In the genomic region with DNA sequence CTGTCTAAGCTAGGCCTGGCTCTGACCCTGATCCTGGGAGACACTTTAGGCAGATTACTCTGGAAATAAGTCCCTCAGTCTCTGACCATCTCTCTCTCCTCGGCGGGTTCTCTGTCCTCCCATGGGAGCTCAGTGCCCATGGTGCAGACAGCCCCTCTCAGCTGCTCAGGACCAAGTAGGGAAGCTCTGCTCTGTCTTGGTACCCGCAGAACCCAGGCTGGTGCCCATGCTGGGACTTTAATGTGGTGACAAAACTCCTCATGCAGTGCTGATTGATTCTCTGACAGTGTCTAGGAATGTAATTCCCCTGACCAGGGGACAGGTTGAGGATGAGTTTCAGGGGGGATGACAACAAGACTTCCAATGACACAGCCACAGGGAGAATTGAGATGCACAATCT, we compare ENCODE assay signal across 38 cellular contexts. TPM values are rescaled to one million over a fixed set of nuclear protein-coding genes. Genes with fewer than 3 reads are reported as not detected.
"Had no signal": no experiment of that assay in that cellular context is flagged by ENCODE, and none has a peak within 500 bp of the region (broad histone marks: within the 10 kb centered on the region; RNA-seq: fewer than 3 reads in every experiment).

No MANE protein-coding gene starts in this region.

- H3K4me3 Mint-ChIP-seq: activated CD4-positive, alpha-beta T cell treated with anti-CD3 and anti-CD28 coated beads, Interleukin-2, amount 10 ng/mL, durations not matched to agents 24 days and 14 days; activated CD8-positive, alpha-beta T cell treated with anti-CD3 and anti-CD28 coated beads for 36 hours; activated naive CD8-positive, alpha-beta T cell treated with anti-CD3 and anti-CD28 coated beads for 36 hours; activated T-cell treated with anti-CD3 and anti-CD28 coated beads, Interleukin-2, amount 50 U/mL, for 72 hours; activated T-helper 17 cell treated with anti-CD3 and anti-CD28 coated beads, Interleukin-2, amount 50 U/mL, for 72 hours had no signal

- H3K27ac Mint-ChIP-seq: activated CD4-positive, alpha-beta T cell treated with anti-CD3 and anti-CD28 coated beads, Interleukin-2, amount 10 ng/mL, durations not matched to agents 24 days and 14 days; activated CD8-positive, alpha-beta T cell treated with anti-CD3 and anti-CD28 coated beads for 36 hours; activated naive CD8-positive, alpha-beta T cell treated with anti-CD3 and anti-CD28 coated beads for 36 hours; activated T-cell treated with anti-CD3 and anti-CD28 coated beads, Interleukin-2, amount 50 U/mL, for 72 hours; activated T-helper 17 cell treated with anti-CD3 and anti-CD28 coated beads, Interleukin-2, amount 50 U/mL, for 72 hours had no signal

- H3K27me3 Mint-ChIP-seq: activated T-helper 17 cell treated with anti-CD3 and anti-CD28 coated beads, Interleukin-2, amount 50 U/mL, for 72 hours had no signal

- H3K27ac ChIP-seq: brain microvascular endothelial cell, PC-9, RWPE1 had no signal

- H2AFZ ChIP-seq: PC-9 had no signal

- H3K4me2 ChIP-seq: PC-9 had no signal

- ATAC-seq: activated CD8-positive, alpha-beta T cell treated with anti-CD3 and anti-CD28 coated beads for 36 hours; activated T-cell treated with anti-CD3 and anti-CD28 coated beads, Interleukin-2, amount 50 U/mL, for 72 hours; activated T-helper 17 cell treated with anti-CD3 and anti-CD28 coated beads, Interleukin-2, amount 50 U/mL, for 72 hours; Right ventricle myocardium inferior; SK-N-SH treated with all-trans-retinoic acid at 6 μM for 48 hours had no signal

- FAIRE-seq: RCC 7860 had no signal

- H3K9me3 Mint-ChIP-seq: activated CD4-positive, alpha-beta T cell treated with anti-CD3 and anti-CD28 coated beads, Interleukin-2, amount 10 ng/mL, durations not matched to agents 24 days and 14 days; activated CD8-positive, alpha-beta T cell treated with anti-CD3 and anti-CD28 coated beads for 36 hours; activated naive CD8-positive, alpha-beta T cell treated with anti-CD3 and anti-CD28 coated beads for 36 hours; activated T-cell treated with anti-CD3 and anti-CD28 coated beads, Interleukin-2, amount 50 U/mL, for 72 hours; activated T-helper 17 cell treated with anti-CD3 and anti-CD28 coated beads, Interleukin-2, amount 50 U/mL, for 72 hours had no signal

- H3K36me3 Mint-ChIP-seq: activated naive CD8-positive, alpha-beta T cell treated with anti-CD3 and anti-CD28 coated beads for 36 hours had no signal

- H3K4me3 ChIP-seq: PC-9 had no signal

- DNase-seq: activated CD4-positive, alpha-beta T cell treated with anti-CD3 and anti-CD28 coated beads, Interleukin-2, amount 10 ng/mL, durations not matched to agents 24 days and 14 days; activated CD4-positive, alpha-beta T cell treated with anti-CD3 and anti-CD28 coated beads, Interleukin-2, amount 50 U/mL, for 4 hours; activated CD8-positive, alpha-beta T cell treated with anti-CD3 and anti-CD28 coated beads for 36 hours; activated effector memory CD4-positive, alpha-beta T cell treated with anti-CD3 and anti-CD28 coated beads, Interleukin-2, amount 50 U/mL, for 16 hours; activated naive CD4-positive, alpha-beta T cell; activated naive CD4-positive, alpha-beta T cell treated with anti-CD3 and anti-CD28 coated beads, Interleukin-2, amount 50 U/mL, for 16 hours; activated naive CD8-positive, alpha-beta T cell treated with anti-CD3 and anti-CD28 coated beads for 36 hours; activated T-cell treated with anti-CD3 and anti-CD28 coated beads, Interleukin-2, amount 50 U/mL, for 1 hour; activated T-cell treated with anti-CD3 and anti-CD28 coated beads, Interleukin-2, amount 50 U/mL, for 72 hours; amniotic stem cell; brain microvascular endothelial cell; central memory CD4-positive, alpha-beta T cell; Karpas-422; NCI-H1105; NCI-H1417 treated with DMSO at 0.1 percent for 48 hours; NCI-H187 treated with DMSO at 0.1 percent for 48 hours; NCI-H2081; NCI-H2171 treated with DMSO at 0.1 percent for 48 hours; NCI-H2227 treated with DMSO at 0.1 percent for 48 hours; NCI-H446 treated with DMSO at 0.1 percent for 48 hours; NCI-H524; NCI-H69; PC-9; SIG-M5; SW 1271; T-helper 1 cell; T1000 had no signal

- H3K36me3 ChIP-seq: brain microvascular endothelial cell had no signal

RNA-seq across cellular contexts. Expression of a gene that starts 30.3 kb away (rescaled TPM):
- total RNA-seq: activated CD4-positive, alpha-beta T cell treated with anti-CD3 and anti-CD28 coated beads, Interleukin-2, amount 10 ng/mL, durations not matched to agents 24 days and 14 days; activated CD8-positive, alpha-beta memory T cell treated with anti-CD3 and anti-CD28 coated beads for 36 hours; activated CD8-positive, alpha-beta T cell treated with anti-CD3 and anti-CD28 coated beads for 36 hours; activated naive CD8-positive, alpha-beta T cell treated with anti-CD3 and anti-CD28 coated beads for 36 hours; activated T-cell treated with anti-CD3 and anti-CD28 coated beads, Interleukin-2, amount 50 U/mL, for 72 hours; activated T-helper 17 cell treated with anti-CD3 and anti-CD28 coated beads, Interleukin-2, amount 50 U/mL, for 72 hours; aorta; cerebellum; MCF 10A; PC-9; Right ventricle myocardium inferior; SK-MEL-5; T-helper 2 cell treated with Interferon-gamma antibody and Interleukin-4, amounts not matched to agents 100 ng/mL and 5 ng/mL, for 36 hours had no signal
- polyA plus RNA-seq: aorta had no signal

RNA-seq across cellular contexts. Expression of a gene that starts 55.0 kb away (rescaled TPM):
- total RNA-seq: activated CD4-positive, alpha-beta T cell treated with anti-CD3 and anti-CD28 coated beads, Interleukin-2, amount 10 ng/mL, durations not matched to agents 24 days and 14 days; activated CD8-positive, alpha-beta memory T cell treated with anti-CD3 and anti-CD28 coated beads for 36 hours; activated CD8-positive, alpha-beta T cell treated with anti-CD3 and anti-CD28 coated beads for 36 hours; activated naive CD8-positive, alpha-beta T cell treated with anti-CD3 and anti-CD28 coated beads for 36 hours; activated T-helper 17 cell treated with anti-CD3 and anti-CD28 coated beads, Interleukin-2, amount 50 U/mL, for 72 hours; aorta; cerebellum; MCF 10A; PC-9; Right ventricle myocardium inferior; T-helper 2 cell treated with Interferon-gamma antibody and Interleukin-4, amounts not matched to agents 100 ng/mL and 5 ng/mL, for 36 hours had no signal
- polyA plus RNA-seq: aorta had no signal
